In the genomic region with DNA sequence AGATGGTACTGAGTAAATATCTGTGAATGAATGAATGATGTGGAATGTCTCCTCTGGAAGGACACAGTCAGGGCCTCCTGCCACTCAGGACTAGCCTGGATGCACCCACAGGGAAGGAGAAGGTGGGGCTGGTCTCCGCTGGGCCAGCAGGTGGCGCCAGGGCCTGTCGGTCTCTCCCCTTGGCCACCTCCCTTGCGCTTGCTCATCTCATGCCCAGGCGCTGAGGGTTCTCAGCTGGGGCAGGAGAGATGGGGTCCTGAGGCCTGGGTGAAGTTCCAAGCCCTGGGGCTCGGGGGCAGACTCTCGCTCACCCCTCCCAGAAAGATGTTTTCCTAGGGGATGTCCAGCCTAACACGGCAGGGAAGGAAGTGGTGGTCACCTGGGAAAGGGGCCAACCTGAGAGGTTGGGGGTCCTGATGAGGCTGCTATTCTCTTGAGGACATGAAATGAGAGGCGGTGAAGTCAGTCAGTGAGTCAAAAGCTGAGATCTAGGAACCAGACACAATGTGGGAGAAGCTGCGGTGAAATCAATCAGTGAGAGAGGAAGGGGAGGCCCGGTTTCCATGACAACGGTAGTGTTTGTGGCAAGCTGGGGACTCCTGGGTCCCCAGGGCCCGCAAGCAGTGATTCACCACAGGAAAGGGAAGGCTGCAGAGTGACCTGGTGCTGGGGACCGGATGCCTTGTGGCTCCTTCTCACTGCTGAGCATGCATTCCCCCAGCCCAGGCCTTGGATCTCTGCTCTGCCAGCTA, we compare ENCODE assay signal across 8 cellular contexts. TPM values are rescaled to one million over a fixed set of nuclear protein-coding genes. Genes with fewer than 3 reads are reported as not detected.
DNase-seq lines count a peak whose midpoint lies in the region; ATAC-seq lines count a peak whose summit lies in the region.

No MANE protein-coding gene starts in this region.

- no peak overlapping the region for H2AFZ ChIP-seq in mesenchymal stem cell (ENCODE audit: low read depth, low read length)

- POLR2A ChIA-PET in activated CD8-positive, alpha-beta T cell treated with anti-CD3 and anti-CD28 coated beads, Interleukin-2, amount 10 ng/mL, durations not matched to agents 7 days and 5 days (lab: Charles Lee), result interaction anchor here (1.0 to 5.4 kb wide), 5 partner anchors 9 to 185 kb away, joined by 3 to 44 read pairs (median 5); a partner anchor contains a TSS

- H3K4me3 Mint-ChIP-seq in activated CD8-positive, alpha-beta T cell treated with anti-CD3 and anti-CD28 coated beads, Interleukin-2, amount 10 ng/mL, durations not matched to agents 7 days and 5 days, result peak overlapping the region; percentile 0

- peak; percentile 61 for ATAC-seq in GM19324 (IDR thresholded peaks at IDR 0.05; ENCODE audit: low FRiP score, unreplicated experiment)
- ATAC-seq in HG03460 (IDR thresholded peaks at IDR 0.05; ENCODE audit: unreplicated experiment), result peak; percentile 67
- ATAC-seq in activated CD8-positive, alpha-beta T cell treated with anti-CD3 and anti-CD28 coated beads, Interleukin-2, amount 10 ng/mL, durations not matched to agents 7 days and 5 days, result peak; percentile 86

- H3K18ac ChIP-seq in mesenchymal stem cell (ENCODE audit: low read depth in 1 of 2, low read length in 2 of 2), result peak overlapping the region; percentile 44 to 68

- peak overlapping the region; percentile 74 for H4K8ac ChIP-seq in mesenchymal stem cell (ENCODE audit: low read length)

- no peaks in the 10 kb centered on the region for H3K36me3 Mint-ChIP-seq in activated CD8-positive, alpha-beta T cell treated with anti-CD3 and anti-CD28 coated beads, Interleukin-2, amount 10 ng/mL, durations not matched to agents 7 days and 5 days (ENCODE audit: low read depth)

- H3K23ac ChIP-seq in mesenchymal stem cell (ENCODE audit: low read length in 2 of 2), result no peak overlapping the region

- peak overlapping the region; percentile 25 to 83 (median 67); a peak in 21 of 22 replicates for H3K9ac ChIP-seq in BLaER1 treated with 17β-estradiol and CSF1 and Interleukin-3, amounts not matched to agents 10 nM and 100 nM
- peak overlapping the region; percentile 90 for H3K9ac ChIP-seq in mesenchymal stem cell (ENCODE audit: low read length)

- DNase-seq in NCI-H774 (lab: John Stamatoyannopoulos, UW), result peak; percentile 60
- DNase-seq in activated CD8-positive, alpha-beta T cell treated with anti-CD3 and anti-CD28 coated beads, Interleukin-2, amount 10 ng/mL, durations not matched to agents 7 days and 5 days, result peak; percentile 85
- peak; percentile 87 for DNase-seq in ecto neural progenitor cell (ENCODE audit: low spot score)
- DNase-seq in mesenchymal stem cell, result peak; percentile 92
- peak; percentile 63 for DNase-seq in stimulated activated CD8-positive, alpha-beta memory T cell treated with anti-CD3 and anti-CD28 coated beads, Interleukin-15, amount 100 ng/mL, for 1 hour (ENCODE audit: low read depth)

- H3K4ac ChIP-seq in mesenchymal stem cell (ENCODE audit: low read depth in 1 of 2, low read length in 2 of 2), result peak overlapping the region; percentile 42 to 77

- H3K36me3 ChIP-seq in BLaER1 treated with 17β-estradiol and CSF1 and Interleukin-3, amounts not matched to agents 10 nM and 100 nM, result no peaks in the 10 kb centered on the region
- H3K36me3 ChIP-seq in mesenchymal stem cell (ENCODE audit: control insufficient read depth in 1 of 2, insufficient read depth in 2 of 2, low read depth in 1 of 2, low read length in 2 of 2), result peaks cover 0 to 9% of the 10 kb centered on the region in 2 experiments

- H3K27ac Mint-ChIP-seq in activated CD8-positive, alpha-beta T cell treated with anti-CD3 and anti-CD28 coated beads, Interleukin-2, amount 10 ng/mL, durations not matched to agents 7 days and 5 days, result peak overlapping the region; percentile 33

- peak overlapping the region; percentile 57 to 94 (median 79); a peak in 21 of 22 replicates for H3K27ac ChIP-seq in BLaER1 treated with 17β-estradiol and CSF1 and Interleukin-3, amounts not matched to agents 10 nM and 100 nM
- H3K27ac ChIP-seq in mesenchymal stem cell (ENCODE audit: low read length, poor library complexity, severe bottlenecking), result no peak overlapping the region

- 15% methylated on average over 14 of the region's 14 CpGs for WGBS in mesenchymal stem cell

- H3K4me2 ChIP-seq in BLaER1 treated with 17β-estradiol and CSF1 and Interleukin-3, amounts not matched to agents 10 nM and 100 nM, result peak overlapping the region; percentile 75 to 94 (median 90)
- H3K4me2 ChIP-seq in mesenchymal stem cell (ENCODE audit: low read length, poor library complexity, severe bottlenecking), result no peak overlapping the region

- H2BK5ac ChIP-seq in mesenchymal stem cell (ENCODE audit: low read depth, low read length, poor library complexity, severe bottlenecking), result no peak overlapping the region

- CTCF ChIA-PET in activated CD8-positive, alpha-beta T cell treated with anti-CD3 and anti-CD28 coated beads, Interleukin-2, amount 10 ng/mL, durations not matched to agents 7 days and 5 days (lab: Charles Lee), result interaction anchor here (0.7 to 17.6 kb wide), 34 partner anchors 8 to 348 kb away, joined by 3 to 534 read pairs (median 4); a partner anchor contains a TSS

- peak overlapping the region; percentile 50 for H2BK15ac ChIP-seq in mesenchymal stem cell (ENCODE audit: low read depth, poor library complexity, severe bottlenecking)

- H3K27me3 ChIP-seq in BLaER1 treated with 17β-estradiol and CSF1 and Interleukin-3, amounts not matched to agents 10 nM and 100 nM, result peaks cover 0 to 15% (median 3%) of the 10 kb centered on the region in 11 experiments; a peak in 5 of 22 replicates
- no peaks in the 10 kb centered on the region for H3K27me3 ChIP-seq in mesenchymal stem cell (ENCODE audit: control insufficient read depth in 1 of 2, insufficient read depth in 1 of 2, low read length in 2 of 2)

- H3K14ac ChIP-seq in mesenchymal stem cell (ENCODE audit: low read length in 2 of 2), result peak overlapping the region in 1 of 2 experiments; percentile 5

- peaks cover 47% of the 10 kb centered on the region for H3K27me3 Mint-ChIP-seq in activated CD8-positive, alpha-beta T cell treated with anti-CD3 and anti-CD28 coated beads, Interleukin-2, amount 10 ng/mL, durations not matched to agents 7 days and 5 days (ENCODE audit: low read depth)

- H3K4me1 ChIP-seq in BLaER1 treated with 17β-estradiol and CSF1 and Interleukin-3, amounts not matched to agents 10 nM and 100 nM, result peaks cover 35 to 74% (median 54%) of the 10 kb centered on the region in 10 experiments
- H3K4me1 ChIP-seq in mesenchymal stem cell (ENCODE audit: control insufficient read depth, insufficient read depth, low read depth, low read length), result peaks cover 16% of the 10 kb centered on the region

- H2BK120ac ChIP-seq in mesenchymal stem cell (ENCODE audit: low read depth, low read length), result peak overlapping the region; percentile 92

- H2BK12ac ChIP-seq in mesenchymal stem cell (ENCODE audit: low read length in 2 of 2), result peak overlapping the region; percentile 85 to 87

- H3K4me3 ChIP-seq in BLaER1 treated with 17β-estradiol and CSF1 and Interleukin-3, amounts not matched to agents 10 nM and 100 nM, result peak overlapping the region in 3 of 10 experiments; percentile 15 to 52 (median 30); a peak in 6 of 20 replicates
- peak overlapping the region in 1 of 2 experiments; percentile 9 for H3K4me3 ChIP-seq in mesenchymal stem cell (ENCODE audit: insufficient read depth in 1 of 2, low read depth in 1 of 2, low read length in 2 of 2)

- peak overlapping the region; percentile 57 for H2AK5ac ChIP-seq in mesenchymal stem cell (ENCODE audit: low read length, severe bottlenecking)

- peak overlapping the region; percentile 91 for H4K91ac ChIP-seq in mesenchymal stem cell (ENCODE audit: low read length)

- peaks cover 11% of the 10 kb centered on the region for H3K79me1 ChIP-seq in mesenchymal stem cell (replicated peaks; ENCODE audit: low read length, poor library complexity, severe bottlenecking)

- H3K9me3 Mint-ChIP-seq in activated CD8-positive, alpha-beta T cell treated with anti-CD3 and anti-CD28 coated beads, Interleukin-2, amount 10 ng/mL, durations not matched to agents 7 days and 5 days (ENCODE audit: insufficient read depth), result no peaks in the 10 kb centered on the region

- H3K4me1 Mint-ChIP-seq in activated CD8-positive, alpha-beta T cell treated with anti-CD3 and anti-CD28 coated beads, Interleukin-2, amount 10 ng/mL, durations not matched to agents 7 days and 5 days (ENCODE audit: low read depth), result peaks cover 36% of the 10 kb centered on the region

- no peaks in the 10 kb centered on the region for H3K9me3 ChIP-seq in BLaER1 treated with 17β-estradiol and CSF1 and Interleukin-3, amounts not matched to agents 10 nM and 100 nM (replicated peaks in 1 of 11)
- no peaks in the 10 kb centered on the region for H3K9me3 ChIP-seq in mesenchymal stem cell (ENCODE audit: control insufficient read depth, low read length)

- H4K20me1 ChIP-seq in BLaER1 treated with 17β-estradiol and CSF1 and Interleukin-3, amounts not matched to agents 10 nM and 100 nM, result peaks cover 0 to 40% (median 21%) of the 10 kb centered on the region in 11 experiments; a peak in 14 of 22 replicates

RNA-seq across cellular contexts. Expression of a gene that starts 14.6 kb away (rescaled TPM):
- total RNA-seq in activated CD8-positive, alpha-beta T cell treated with anti-CD3 and anti-CD28 coated beads, Interleukin-2, amount 10 ng/mL, durations not matched to agents 7 days and 5 days, result under 1 TPM; 0.05 TPM
- 10.4 TPM for polyA plus RNA-seq in mesenchymal stem cell (2013, experiment 1 of 2)
- polyA plus RNA-seq in mesenchymal stem cell (2013, experiment 2 of 2), result 10.7 TPM

RNA-seq across cellular contexts. Expression of a gene that starts 17.7 kb away (rescaled TPM):
- 10 to 100 TPM in 1 of 2 experiments, 1 to 10 TPM in 1; 8.5 to 10.3 TPM for total RNA-seq in activated CD8-positive, alpha-beta T cell treated with anti-CD3 and anti-CD28 coated beads, Interleukin-2, amount 10 ng/mL, durations not matched to agents 7 days and 5 days
- 732 TPM for polyA plus RNA-seq in mesenchymal stem cell (2013, experiment 1 of 2)
- polyA plus RNA-seq in mesenchymal stem cell (2013, experiment 2 of 2), result 747 TPM

RNA-seq across cellular contexts. Expression of a gene that starts 35.9 kb away (rescaled TPM):
- total RNA-seq in activated CD8-positive, alpha-beta T cell treated with anti-CD3 and anti-CD28 coated beads, Interleukin-2, amount 10 ng/mL, durations not matched to agents 7 days and 5 days, result under 1 TPM in 1 of 2 experiments, not detected in 1; 0.50 TPM
- polyA plus RNA-seq in mesenchymal stem cell (2013, experiment 1 of 2), result not detected
- polyA plus RNA-seq in mesenchymal stem cell (2013, experiment 2 of 2), result not detected

RNA-seq across cellular contexts. Expression of a gene that starts 42.2 kb away (rescaled TPM):
- 10 to 100 TPM; 72.4 to 74.1 TPM for total RNA-seq in activated CD8-positive, alpha-beta T cell treated with anti-CD3 and anti-CD28 coated beads, Interleukin-2, amount 10 ng/mL, durations not matched to agents 7 days and 5 days
- 87.6 TPM for polyA plus RNA-seq in mesenchymal stem cell (2013, experiment 1 of 2)
- 91.2 TPM for polyA plus RNA-seq in mesenchymal stem cell (2013, experiment 2 of 2)

RNA-seq across cellular contexts. Expression of a gene that starts 43.2 kb away (rescaled TPM):
- 10 to 100 TPM; 32.8 to 33.3 TPM for total RNA-seq in activated CD8-positive, alpha-beta T cell treated with anti-CD3 and anti-CD28 coated beads, Interleukin-2, amount 10 ng/mL, durations not matched to agents 7 days and 5 days
- 21.8 TPM for polyA plus RNA-seq in mesenchymal stem cell (2013, experiment 1 of 2)
- 21.1 TPM for polyA plus RNA-seq in mesenchymal stem cell (2013, experiment 2 of 2)
